1 cellular context compared by ENCODE assay signal in genomic region chr9:137670391-137671195, GRCh38.
TF ChIP-seq lines count a peak whose summit lies in the region.

No MANE protein-coding gene starts in this region.

TF ChIP-seq in HepG2, 621 proteins besides CTCF, POLR2A, EP300 and RAD21 (continued from another document and continues in another):
- TF ChIP-seq USF2 (IDR thresholded peaks at IDR 0.05; ENCODE audit: low read depth, low read length) (peak; percentile 47; the same call in 1 of the 2 replicates), USF2 (CRISPR knock-in tag; IDR thresholded peaks at IDR 0.05; ENCODE audit: borderline replicate concordance) (peak; percentile 68; the same call in 1 of the 2 replicates), ZNF776 (CRISPR knock-in tag; IDR thresholded peaks at IDR 0.05) (no peak), NFIC (IDR thresholded peaks at IDR 0.05; ENCODE audit: low read length) (no peak), ZUFSP (CRISPR knock-in tag; IDR thresholded peaks at IDR 0.05; ENCODE audit: borderline replicate concordance) (no peak), HOXA9 (CRISPR knock-in tag; IDR thresholded peaks at IDR 0.05; ENCODE audit: borderline replicate concordance) (no peak; the same call in 1 of the 2 replicates), ZSCAN21 (CRISPR knock-in tag; IDR thresholded peaks at IDR 0.05; ENCODE audit: borderline replicate concordance) (0 out of 2 replicates have a peak, but pooled peaks have one; percentile 12), ZNF878 (CRISPR knock-in tag; IDR thresholded peaks at IDR 0.05) (peak; percentile 83; the same call in 1 of the 2 replicates), ZNF709 (CRISPR knock-in tag; IDR thresholded peaks at IDR 0.05) (no peak), MAFK (conservative IDR thresholded peaks at IDR 0.05 in 1 of 2, IDR thresholded peaks at IDR 0.05 in 1 of 2; ENCODE audit: low read length in 2 of 2) (no peak), ZNF207 (IDR thresholded peaks at IDR 0.05; ENCODE audit: borderline replicate concordance) (no peak), RBAK (CRISPR knock-in tag; IDR thresholded peaks at IDR 0.05) (no peak), GPBP1L1 (CRISPR knock-in tag; IDR thresholded peaks at IDR 0.05) (no peak), WIZ (CRISPR knock-in tag; IDR thresholded peaks at IDR 0.05) (0 out of 2 replicates have a peak, but pooled peaks have one; percentile 39), HNRNPK (IDR thresholded peaks at IDR 0.05; ENCODE audit: low read depth, low read length, poor library complexity, severe bottlenecking) (no peak), FIP1L1 (IDR thresholded peaks at IDR 0.05; ENCODE audit: borderline replicate concordance, insufficient read depth, low read depth, low read length) (no peak), ELK4 (CRISPR knock-in tag; IDR thresholded peaks at IDR 0.05; ENCODE audit: borderline replicate concordance) (no peak), ZNF749 (CRISPR knock-in tag; IDR thresholded peaks at IDR 0.05; ENCODE audit: borderline replicate concordance) (0 out of 2 replicates have a peak, but pooled peaks have one; percentile 45), ZNF703 (CRISPR knock-in tag; IDR thresholded peaks at IDR 0.05; ENCODE audit: borderline replicate concordance) (no peak), E2F1 (CRISPR knock-in tag; IDR thresholded peaks at IDR 0.05) (peak; percentile 50), FOXP4 (CRISPR knock-in tag; IDR thresholded peaks at IDR 0.05) (peak; percentile 72), KMT2A (CRISPR knock-in tag; IDR thresholded peaks at IDR 0.05) (peak; percentile 59; the same call in 1 of the 2 replicates), MAX (IDR thresholded peaks at IDR 0.05) (peak; percentile 97), ZBTB20 (CRISPR knock-in tag; IDR thresholded peaks at IDR 0.05; ENCODE audit: borderline replicate concordance, low read depth) (no peak; the same call in 1 of the 2 replicates), SMARCE1 (IDR thresholded peaks at IDR 0.05; ENCODE audit: borderline replicate concordance) (no peak), LBX2 (CRISPR knock-in tag; IDR thresholded peaks at IDR 0.05; ENCODE audit: borderline replicate concordance) (no peak), ZFP90 (CRISPR knock-in tag; IDR thresholded peaks at IDR 0.05; ENCODE audit: borderline replicate concordance) (no peak; the same call in 1 of the 2 replicates), ZNF12 (CRISPR knock-in tag; IDR thresholded peaks at IDR 0.05) (no peak), ZNF496 (CRISPR knock-in tag; IDR thresholded peaks at IDR 0.05; ENCODE audit: insufficient replicate concordance) (no peak), PCBP2 (optimal IDR thresholded peaks at IDR 0.05; ENCODE audit: low read depth, low read length, poor library complexity, severe bottlenecking) (no peak), ZNF816 (CRISPR knock-in tag; IDR thresholded peaks at IDR 0.05; ENCODE audit: borderline replicate concordance) (no peak; the same call in 1 of the 2 replicates), GMEB2 (CRISPR knock-in tag; IDR thresholded peaks at IDR 0.05; ENCODE audit: low read depth) (no peak), FOSL1 (CRISPR knock-in tag; IDR thresholded peaks at IDR 0.05; ENCODE audit: borderline replicate concordance) (no peak), SMYD3 (CRISPR knock-in tag; IDR thresholded peaks at IDR 0.05) (no peak), ZNF761 (CRISPR knock-in tag; conservative IDR thresholded peaks at IDR 0.05) (0 out of 2 replicates have a peak, but pooled peaks have one; percentile 23), HHEX (CRISPR knock-in tag; IDR thresholded peaks at IDR 0.05) (no peak), ZNF34 (CRISPR knock-in tag; IDR thresholded peaks at IDR 0.05; ENCODE audit: borderline replicate concordance) (peak; percentile 70; the same call in 1 of the 2 replicates), CHCHD3 (CRISPR knock-in tag; IDR thresholded peaks at IDR 0.05) (no peak), HMGA1 (CRISPR knock-in tag; conservative IDR thresholded peaks at IDR 0.05) (no peak), TEAD2 (CRISPR knock-in tag; IDR thresholded peaks at IDR 0.05) (no peak), MBD4 (IDR thresholded peaks at IDR 0.05; ENCODE audit: borderline replicate concordance, low read length) (no peak), ZNF740 (CRISPR knock-in tag; IDR thresholded peaks at IDR 0.05) (no peak), ZNF230 (CRISPR knock-in tag; IDR thresholded peaks at IDR 0.05) (peak; percentile 92), ZFY (CRISPR knock-in tag; IDR thresholded peaks at IDR 0.05) (peak; percentile 88), RBM22 (optimal IDR thresholded peaks at IDR 0.05; ENCODE audit: low read length) (no peak), ZMYM4 (CRISPR knock-in tag; IDR thresholded peaks at IDR 0.05) (peak; percentile 67; the same call in 1 of the 2 replicates), ETV6 (CRISPR knock-in tag; conservative IDR thresholded peaks at IDR 0.05) (no peak), GABPB1 (CRISPR knock-in tag; IDR thresholded peaks at IDR 0.05) (peak; percentile 50), ATAD3A (CRISPR knock-in tag; IDR thresholded peaks at IDR 0.05) (no peak), KLF15 (CRISPR knock-in tag; IDR thresholded peaks at IDR 0.05; ENCODE audit: borderline replicate concordance) (no peak), KAT2B (IDR thresholded peaks at IDR 0.05; ENCODE audit: borderline replicate concordance, low read depth, low read length) (no peak), REXO4 (CRISPR knock-in tag; IDR thresholded peaks at IDR 0.05; ENCODE audit: borderline replicate concordance) (no peak), GTF2F1 (IDR thresholded peaks at IDR 0.05; ENCODE audit: low read length) (no peak), ZNF543 (CRISPR knock-in tag; IDR thresholded peaks at IDR 0.05) (peak; percentile 47; the same call in 1 of the 2 replicates), ZBTB26 (CRISPR knock-in tag; IDR thresholded peaks at IDR 0.05; ENCODE audit: borderline replicate concordance) (peak; percentile 45; the same call in 1 of the 2 replicates), MXD3 (CRISPR knock-in tag; IDR thresholded peaks at IDR 0.05) (no peak; the same call in 1 of the 2 replicates), ZNF564 (CRISPR knock-in tag; IDR thresholded peaks at IDR 0.05) (peak; percentile 69; the same call in 1 of the 2 replicates), SALL2 (CRISPR knock-in tag; IDR thresholded peaks at IDR 0.05) (no peak), RFX5 (IDR thresholded peaks at IDR 0.05; ENCODE audit: low read depth, low read length) (no peak), RCOR2 (CRISPR knock-in tag; IDR thresholded peaks at IDR 0.05) (no peak), TBL1XR1 (IDR thresholded peaks at IDR 0.05; ENCODE audit: borderline replicate concordance, low read length, partially characterized antibody) (peak; percentile 20)
